In the genomic region with DNA sequence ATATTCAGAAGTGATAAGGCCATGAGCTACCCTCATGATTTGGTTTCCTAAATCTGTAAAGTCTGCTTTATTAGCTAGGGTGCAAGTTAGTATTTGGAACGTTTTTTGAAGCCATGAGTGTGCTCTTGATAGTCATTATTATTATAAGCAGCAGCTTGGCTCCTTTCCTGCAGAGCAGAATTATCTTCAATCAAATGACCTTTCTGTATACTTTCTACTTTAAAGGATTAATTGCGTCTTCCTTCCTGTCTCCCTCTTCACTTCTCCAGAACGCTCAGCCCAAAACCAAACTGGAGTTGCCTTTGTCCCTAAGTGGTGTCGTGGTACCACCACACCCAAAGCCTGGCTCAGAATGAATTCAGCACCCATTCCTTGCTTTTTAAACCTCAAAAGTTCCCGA, we compare ENCODE assay signal across 9 cellular contexts.
DNase-seq lines count a peak whose midpoint lies in the region; ATAC-seq and TF ChIP-seq lines count a peak whose summit lies in the region.
"Had no signal": no experiment of that assay in that cellular context is flagged by ENCODE, and none has a peak within 500 bp of the region (broad histone marks: within the 10 kb centered on the region; RNA-seq: fewer than 3 reads in every experiment).

No MANE protein-coding gene starts in this region.

- ATAC-seq in natural killer cell (no peak), GM18867 (IDR thresholded peaks at IDR 0.05; ENCODE audit: unreplicated experiment) (no peak)

- no peak for DNase-seq in Peyer's patch
- no peak for DNase-seq in natural killer cell
- DNase-seq in amniotic stem cell (lab: John Stamatoyannopoulos, UW) = no peak
- DNase-seq in NCI-H69 (lab: John Stamatoyannopoulos, UW) = no peak
- DNase-seq in HPDE6-E6E7 (ENCODE audit: extremely low spot score) = no peak
- DNase-seq: NCI-H526 treated with DMSO at 0.1 percent for 48 hours had no signal

- peak overlapping the region; percentile 89 to 91 for H3K27ac Mint-ChIP-seq in natural killer cell

- peaks cover 12% of the 10 kb centered on the region for H3K36me3 Mint-ChIP-seq in natural killer cell

- H3K4me1 Mint-ChIP-seq in natural killer cell = peaks cover 85 to 86% of the 10 kb centered on the region in 2 donors

- no peak overlapping the region for H3K4me3 ChIP-seq in Peyer's patch
- peak overlapping the region; percentile 34 to 50 for H3K4me3 ChIP-seq in duodenal mucosa (ENCODE audit: low read depth in 1 of 2, low read length in 2 of 2)

- no peaks in the 10 kb centered on the region for H3K27me3 ChIP-seq in Peyer's patch
- no peaks in the 10 kb centered on the region for H3K27me3 ChIP-seq in duodenal mucosa (ENCODE audit: control insufficient read depth in 1 of 2, insufficient read depth in 2 of 2, low read length in 2 of 2)

- TF ChIP-seq CTCF in C4-2B (conservative IDR thresholded peaks at IDR 0.05) = no peak
- TF ChIP-seq CTCF in Peyer's patch (IDR thresholded peaks at IDR 0.05) = no peak
- TF ChIP-seq CTCF in natural killer cell (IDR thresholded peaks at IDR 0.05) = no peak

- H3K9me3 Mint-ChIP-seq in natural killer cell = peaks cover 0 to 3% of the 10 kb centered on the region in 2 donors

- peak overlapping the region; percentile 85 for H3K4me3 Mint-ChIP-seq in natural killer cell

- H3K9me3 ChIP-seq in Peyer's patch (no peaks in the 10 kb centered on the region), duodenal mucosa (ENCODE audit: control insufficient read depth in 1 of 2, low read length in 2 of 2) (no peaks in the 10 kb centered on the region)

- no peaks in the 10 kb centered on the region for H3K36me3 ChIP-seq in Peyer's patch
- H3K36me3 ChIP-seq in duodenal mucosa (ENCODE audit: control insufficient read depth in 1 of 2, insufficient read depth in 2 of 2, low read length in 2 of 2) = no peaks in the 10 kb centered on the region

- intact Hi-C loops in natural killer cell (cut with micrococcal nuclease) = no loop called here

- H3K9ac ChIP-seq in duodenal mucosa (ENCODE audit: low read depth in 1 of 2, low read length in 2 of 2) = peak overlapping the region in 1 of 2 donors; percentile 10

- H3K27ac ChIP-seq in C4-2B (peak overlapping the region; percentile 74), Peyer's patch (peak overlapping the region in 3 of 4 donors; percentile 18 to 63 (median 56)), duodenal mucosa (ENCODE audit: low read depth, low read length) (peak overlapping the region; percentile 10)

- H3K27me3 Mint-ChIP-seq in natural killer cell (ENCODE audit: low read depth in 2 of 2) = no peaks in the 10 kb centered on the region

- H3K4me1 ChIP-seq in Peyer's patch (peaks cover 0 to 26% (median 10%) of the 10 kb centered on the region in 4 donors), duodenal mucosa (ENCODE audit: control insufficient read depth in 1 of 2, insufficient read depth in 2 of 2, low read length in 2 of 2) (peaks cover 32 to 46% of the 10 kb centered on the region in 2 donors)

- TF ChIP-seq POLR2A in Peyer's patch (IDR thresholded peaks at IDR 0.05) = no peak

Comparison
In these comparisons a context has a peak if more than half of its experiments do, and no peak if none do; other contexts are left out.
1. H3K27ac ChIP-seq: peak in every context shown above with its lines; median percentile 74 in C4-2B; 56 in Peyer's patch; 10 in duodenal mucosa.
2. H3K4me3 ChIP-seq: peak in duodenal mucosa (2 of 2); none in Peyer's patch (0 of 4).